In the genomic region with DNA sequence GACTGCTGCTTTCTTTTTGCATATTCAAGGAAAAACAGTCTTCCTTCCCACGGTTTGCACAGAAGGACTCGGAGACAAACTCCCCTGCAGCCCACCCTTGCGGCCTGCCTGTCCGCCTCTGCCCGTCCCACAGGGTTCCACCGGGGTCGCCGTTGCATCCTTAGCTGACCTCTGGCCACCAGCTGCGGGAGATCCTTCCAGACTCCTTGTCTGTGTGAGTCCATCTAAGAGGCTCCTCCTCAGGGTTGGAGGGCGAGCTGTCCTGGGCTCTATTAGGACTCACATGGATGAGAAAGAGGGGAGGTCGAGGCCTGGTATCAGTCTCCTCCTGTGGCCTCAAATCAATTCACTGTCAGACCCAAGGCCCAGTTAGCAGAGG, we compare ENCODE assay signal across 23 cellular contexts. TPM values are rescaled to one million over a fixed set of nuclear protein-coding genes. Genes with fewer than 3 reads are reported as not detected.
DNase-seq lines count a peak whose midpoint lies in the region; ATAC-seq and TF ChIP-seq lines count a peak whose summit lies in the region.
"Had no signal": no experiment of that assay in that cellular context is flagged by ENCODE, and none has a peak within 500 bp of the region (broad histone marks: within the 10 kb centered on the region; RNA-seq: fewer than 3 reads in every experiment).

No MANE protein-coding gene starts in this region.

- no TSS peak for BruUV-seq in Panc1 (replicated peaks; lab: Mats Ljungman, UMichigan)

- no peak overlapping the region for H2AFZ ChIP-seq in hepatocyte
- H2AFZ ChIP-seq: neural progenitor cell had no signal

- 93% methylated on average over 11 of the region's 11 CpGs for WGBS in hepatocyte (ENCODE audit: low lambda C conversion rate, missing lambda C conversion rate)
- WGBS in esophagus squamous epithelium, 2 donors: 60 to 66% methylated on average over 1 to 6 of the region's 11 CpGs
- WGBS in aorta, 2 donors: 85% methylated on average over 11 of the region's 11 CpGs

- no peaks in the 10 kb centered on the region for H3K4me1 ChIP-seq in Panc1 (ENCODE audit: control insufficient read depth, insufficient read depth, low read length)
- H3K4me1 ChIP-seq in hepatocyte (ENCODE audit: insufficient read depth): peaks cover 10% of the 10 kb centered on the region
- H3K4me1 ChIP-seq in esophagus squamous epithelium: peaks cover 6 to 61% (median 18%) of the 10 kb centered on the region in 3 donors
- no peaks in the 10 kb centered on the region for H3K4me1 ChIP-seq in aorta (ENCODE audit: control insufficient read depth in 1 of 2, insufficient read depth in 2 of 2, low read length in 2 of 2)
- H3K4me1 ChIP-seq: neural progenitor cell had no signal

- H3K9me3 ChIP-seq in Panc1 (ENCODE audit: control insufficient read depth, insufficient read depth, low read depth, low read length) (no peaks in the 10 kb centered on the region), hepatocyte (ENCODE audit: low read depth) (no peaks in the 10 kb centered on the region), esophagus squamous epithelium (no peaks in the 10 kb centered on the region), aorta (ENCODE audit: control insufficient read depth, low read length) (no peaks in the 10 kb centered on the region)
- H3K9me3 ChIP-seq: SK-N-SH had no signal

- H3K36me3 ChIP-seq in Panc1 (ENCODE audit: control insufficient read depth, insufficient read depth, low read length) (no peaks in the 10 kb centered on the region), hepatocyte (replicated peaks; ENCODE audit: insufficient read depth, low read depth) (no peaks in the 10 kb centered on the region), esophagus squamous epithelium (peaks cover 0 to 6% (median 0%) of the 10 kb centered on the region in 3 donors), aorta (ENCODE audit: control insufficient read depth in 1 of 2, insufficient read depth in 2 of 2, low read length in 1 of 2) (no peaks in the 10 kb centered on the region)
- H3K36me3 ChIP-seq: neural progenitor cell had no signal

- peaks cover 41% of the 10 kb centered on the region for H3K36me3 Mint-ChIP-seq in activated CD4-positive, alpha-beta T cell treated with anti-CD3 and anti-CD28 coated beads, Interleukin-2, amount 10 ng/mL, durations not matched to agents 7 days and 5 days (ENCODE audit: low read depth)
- peaks cover 49% of the 10 kb centered on the region in 2 donors for H3K36me3 Mint-ChIP-seq in stimulated activated naive B cell treated with anti-CD40 and anti-IgM and Interleukin-4, amounts not matched to agents 10 μg/mL and 1 μg/mL and 100 μg/mL, for 72 hours
- H3K36me3 Mint-ChIP-seq: neural progenitor cell had no signal

- intact Hi-C loops in Panc1 (cut with micrococcal nuclease; ENCODE audit: unreplicated experiment) (no loop called here), esophagus squamous epithelium (cut with DNase I) (no loop called here), aorta (cut with DNase I) (no loop called here)

- peak overlapping the region; percentile 72 for H3K27ac Mint-ChIP-seq in activated CD4-positive, alpha-beta T cell treated with anti-CD3 and anti-CD28 coated beads, Interleukin-2, amount 10 ng/mL, durations not matched to agents 7 days and 5 days
- peak overlapping the region; percentile 84 for H3K27ac Mint-ChIP-seq in stimulated activated naive B cell treated with anti-CD40 and anti-IgM and Interleukin-4, amounts not matched to agents 10 μg/mL and 1 μg/mL and 100 μg/mL, for 72 hours
- H3K27ac Mint-ChIP-seq: activated CD8-positive, alpha-beta T cell treated with anti-CD3 and anti-CD28 coated beads for 36 hours; activated naive CD8-positive, alpha-beta T cell treated with anti-CD3 and anti-CD28 coated beads, Interleukin-2, amount 50 U/mL, for 24 hours; neural progenitor cell had no signal

- no peak overlapping the region for H3K4me2 ChIP-seq in hepatocyte
- H3K4me2 ChIP-seq: neural progenitor cell, SK-N-SH had no signal

- H3K9me2 ChIP-seq in hepatocyte (replicated peaks; ENCODE audit: insufficient read depth): no peaks in the 10 kb centered on the region
- H3K9me2 ChIP-seq: SK-N-SH had no signal

- H3K4me1 Mint-ChIP-seq in activated CD4-positive, alpha-beta T cell treated with anti-CD3 and anti-CD28 coated beads, Interleukin-2, amount 10 ng/mL, durations not matched to agents 7 days and 5 days: peaks cover 79% of the 10 kb centered on the region
- peaks cover 0 to 63% of the 10 kb centered on the region in 2 donors for H3K4me1 Mint-ChIP-seq in stimulated activated naive B cell treated with anti-CD40 and anti-IgM and Interleukin-4, amounts not matched to agents 10 μg/mL and 1 μg/mL and 100 μg/mL, for 72 hours

- in situ Hi-C loops in Panc1 (cut with HindIII; ENCODE audit: low pct_unique_long_range_greater_than_20kb, low sequenced_read_pairs): no loop called here

- CTCF ChIA-PET in activated CD4-positive, alpha-beta T cell treated with anti-CD3 and anti-CD28 coated beads, Interleukin-2, amount 10 ng/mL, durations not matched to agents 7 days and 5 days (lab: Charles Lee): interaction anchor here (0.9 to 1.7 kb wide), 2 partner anchors 19 to 28 kb away, joined by 4 to 7 read pairs; no protein-coding TSS in a partner anchor
- CTCF ChIA-PET in Panc1 (lab: Charles Lee): no interaction called here

- no peaks in the 10 kb centered on the region for H3K79me2 ChIP-seq in hepatocyte

- no peak for TF ChIP-seq POLR2A in esophagus squamous epithelium (IDR thresholded peaks at IDR 0.05)

- no peaks in the 10 kb centered on the region for H4K20me1 ChIP-seq in hepatocyte (ENCODE audit: insufficient read depth, poor library complexity, severe bottlenecking)

- POLR2A ChIA-PET in activated CD4-positive, alpha-beta T cell treated with anti-CD3 and anti-CD28 coated beads, Interleukin-2, amount 10 ng/mL, durations not matched to agents 7 days and 5 days (lab: Charles Lee): no interaction called here
- POLR2A ChIA-PET in Panc1 (lab: Charles Lee): no interaction called here

- no peak overlapping the region for H3K4me3 Mint-ChIP-seq in activated CD4-positive, alpha-beta T cell treated with anti-CD3 and anti-CD28 coated beads, Interleukin-2, amount 10 ng/mL, durations not matched to agents 7 days and 5 days
- no peak overlapping the region for H3K4me3 Mint-ChIP-seq in stimulated activated naive B cell treated with anti-CD40 and anti-IgM and Interleukin-4, amounts not matched to agents 10 μg/mL and 1 μg/mL and 100 μg/mL, for 72 hours
- H3K4me3 Mint-ChIP-seq: activated B cell treated with CpG ODN at 0.5 μM for 24 hours; activated CD8-positive, alpha-beta T cell treated with anti-CD3 and anti-CD28 coated beads for 36 hours; activated naive CD8-positive, alpha-beta T cell treated with anti-CD3 and anti-CD28 coated beads, Interleukin-2, amount 50 U/mL, for 24 hours; neural progenitor cell had no signal

- DNase-seq in activated CD4-positive, alpha-beta T cell treated with anti-CD3 and anti-CD28 coated beads, Interleukin-2, amount 10 ng/mL, durations not matched to agents 7 days and 5 days: no peak
- DNase-seq in activated CD4-positive, alpha-beta T cell treated with anti-CD3 and anti-CD28 coated beads for 1 hour: no peak
- DNase-seq in Panc1 (ENCODE audit: low read depth, low spot score): no peak
- DNase-seq in hepatocyte (ENCODE audit: low spot score): peak; percentile 4
- no peak for DNase-seq in stimulated activated naive B cell treated with anti-CD40 and anti-IgM and Interleukin-4, amounts not matched to agents 10 μg/mL and 1 μg/mL and 100 μg/mL, for 72 hours
- DNase-seq in esophagus squamous epithelium (lab: John Stamatoyannopoulos, UW): no peak
- no peak for DNase-seq in activated CD4-positive, CD25-positive, alpha-beta regulatory T cell (lab: John Stamatoyannopoulos, UW)
- no peak for DNase-seq in aorta
- DNase-seq: activated B cell treated with CpG ODN at 0.5 μM for 24 hours; activated CD8-positive, alpha-beta T cell treated with anti-CD3 and anti-CD28 coated beads for 36 hours; activated effector memory CD4-positive, alpha-beta T cell treated with anti-CD3 and anti-CD28 coated beads, Interleukin-2, amount 50 U/mL, for 16 hours; activated naive CD8-positive, alpha-beta T cell treated with anti-CD3 and anti-CD28 coated beads, Interleukin-2, amount 50 U/mL, for 24 hours; activated T-cell treated with anti-CD3 and anti-CD28 coated beads for 4 hours; AML-193; HCEC 1CT; IMR-90; NCI-H1092 treated with DMSO at 0.1 percent for 48 hours; NCI-H187 treated with DMSO at 0.1 percent for 48 hours; SK-N-SH had no signal

- TF ChIP-seq CTCF in Panc1 (IDR thresholded peaks at IDR 0.05) (no peak), hepatocyte (IDR thresholded peaks at IDR 0.05; ENCODE audit: poor library complexity) (no peak), esophagus squamous epithelium (IDR thresholded peaks at IDR 0.05) (no peak)

- no peak overlapping the region for H3K4me3 ChIP-seq in Panc1 (ENCODE audit: low read depth in 2 of 2, low read length in 2 of 2)
- H3K4me3 ChIP-seq in hepatocyte: no peak overlapping the region
- no peak overlapping the region for H3K4me3 ChIP-seq in esophagus squamous epithelium
- no peak overlapping the region for H3K4me3 ChIP-seq in aorta (ENCODE audit: low read length in 2 of 2)
- H3K4me3 ChIP-seq: lung, neural progenitor cell had no signal

- no peaks in the 10 kb centered on the region for H3K27me3 ChIP-seq in Panc1 (ENCODE audit: control insufficient read depth, insufficient read depth, low read length)
- H3K27me3 ChIP-seq in hepatocyte: no peaks in the 10 kb centered on the region
- peaks cover 0 to 3% (median 0%) of the 10 kb centered on the region in 4 donors for H3K27me3 ChIP-seq in esophagus squamous epithelium
- H3K27me3 ChIP-seq in aorta (ENCODE audit: control insufficient read depth in 1 of 2, insufficient read depth in 2 of 2, low read length in 1 of 2): no peaks in the 10 kb centered on the region
- H3K27me3 ChIP-seq: neural progenitor cell had no signal

- no peaks in the 10 kb centered on the region for H3K27me3 Mint-ChIP-seq in activated CD4-positive, alpha-beta T cell treated with anti-CD3 and anti-CD28 coated beads, Interleukin-2, amount 10 ng/mL, durations not matched to agents 7 days and 5 days
- H3K27me3 Mint-ChIP-seq in stimulated activated naive B cell treated with anti-CD40 and anti-IgM and Interleukin-4, amounts not matched to agents 10 μg/mL and 1 μg/mL and 100 μg/mL, for 72 hours: no peaks in the 10 kb centered on the region
- H3K27me3 Mint-ChIP-seq: activated B cell treated with CpG ODN at 0.5 μM for 24 hours, progenitor cell of endocrine pancreas had no signal

- H3K27ac ChIP-seq in Panc1 (ENCODE audit: low read length): no peak overlapping the region
- no peak overlapping the region for H3K27ac ChIP-seq in hepatocyte
- peak overlapping the region in 1 of 4 donors; percentile 40 for H3K27ac ChIP-seq in esophagus squamous epithelium
- H3K27ac ChIP-seq in aorta (ENCODE audit: low read depth in 1 of 2, low read length in 2 of 2): no peak overlapping the region
- H3K27ac ChIP-seq: neural progenitor cell had no signal

- H3K9me3 Mint-ChIP-seq in activated CD4-positive, alpha-beta T cell treated with anti-CD3 and anti-CD28 coated beads, Interleukin-2, amount 10 ng/mL, durations not matched to agents 7 days and 5 days: no peaks in the 10 kb centered on the region
- H3K9me3 Mint-ChIP-seq in stimulated activated naive B cell treated with anti-CD40 and anti-IgM and Interleukin-4, amounts not matched to agents 10 μg/mL and 1 μg/mL and 100 μg/mL, for 72 hours: peaks cover 0 to 2% of the 10 kb centered on the region in 2 donors
- H3K9me3 Mint-ChIP-seq: activated B cell treated with CpG ODN at 0.5 μM for 24 hours; activated CD8-positive, alpha-beta T cell treated with anti-CD3 and anti-CD28 coated beads for 36 hours; activated naive CD8-positive, alpha-beta T cell treated with anti-CD3 and anti-CD28 coated beads, Interleukin-2, amount 50 U/mL, for 24 hours; neural progenitor cell had no signal

- 0 out of 2 replicates have a peak, but pooled peaks have one; percentile 34 for ATAC-seq in Panc1
- no peak for ATAC-seq in stimulated activated naive B cell treated with anti-CD40 and anti-IgM and Interleukin-4, amounts not matched to agents 10 μg/mL and 1 μg/mL and 100 μg/mL, for 72 hours (replicated peaks)
- no peak for ATAC-seq in aorta (ENCODE audit: low FRiP score)
- ATAC-seq: activated CD8-positive, alpha-beta T cell treated with anti-CD3 and anti-CD28 coated beads for 36 hours; activated naive CD8-positive, alpha-beta T cell treated with anti-CD3 and anti-CD28 coated beads, Interleukin-2, amount 50 U/mL, for 24 hours had no signal

RNA-seq across cellular contexts. Expression of a gene that starts 39.2 kb away (rescaled TPM):
- total RNA-seq in activated CD4-positive, alpha-beta T cell treated with anti-CD3 and anti-CD28 coated beads, Interleukin-2, amount 10 ng/mL, durations not matched to agents 7 days and 5 days: 100 to 1,000 TPM; 253 to 255 TPM
- 3.5 TPM for total RNA-seq in Panc1 (2021; ENCODE audit: unreplicated experiment)
- polyA plus RNA-seq in Panc1 (2012; ENCODE audit: insufficient read length): 8.4 TPM
- 3.0 and 4.5 TPM in 2 replicates for total RNA-seq in hepatocyte
- polyA plus RNA-seq in hepatocyte: 27.7 and 40.9 TPM in 2 replicates
- 10 to 100 TPM in 1 of 4 donors, 1 to 10 TPM in 3; 4.2 to 11.4 (median 8.0) TPM for total RNA-seq in esophagus squamous epithelium
- total RNA-seq in aorta: 100 to 1,000 TPM in 1 of 2 donors, 10 to 100 TPM in 1; 98.9 to 223 TPM
- polyA plus RNA-seq in aorta: 10 to 100 TPM in 1 of 2 donors, 1 to 10 TPM in 1; 4.8 to 12.4 TPM
- polyA plus RNA-seq: keratinocyte had no signal

Comparison
In these comparisons a context has a peak if more than half of its experiments do, and no peak if none do; other contexts are left out.
1. RNA of a gene that starts 39.2 kb away (total RNA-seq): 253 to 255 TPM in activated CD4-positive, alpha-beta T cell treated with anti-CD3 and anti-CD28 coated beads, Interleukin-2, amount 10 ng/mL, durations not matched to agents 7 days and 5 days and 98.9 to 223 TPM in aorta; 4.2 to 11.4 TPM in esophagus squamous epithelium, 3.0 to 4.5 TPM in hepatocyte and 3.5 TPM in Panc1 (single experiment); every median in the first group is over 4 times any median in the second.